1 cellular context compared by ENCODE assay signal in the genomic region with DNA sequence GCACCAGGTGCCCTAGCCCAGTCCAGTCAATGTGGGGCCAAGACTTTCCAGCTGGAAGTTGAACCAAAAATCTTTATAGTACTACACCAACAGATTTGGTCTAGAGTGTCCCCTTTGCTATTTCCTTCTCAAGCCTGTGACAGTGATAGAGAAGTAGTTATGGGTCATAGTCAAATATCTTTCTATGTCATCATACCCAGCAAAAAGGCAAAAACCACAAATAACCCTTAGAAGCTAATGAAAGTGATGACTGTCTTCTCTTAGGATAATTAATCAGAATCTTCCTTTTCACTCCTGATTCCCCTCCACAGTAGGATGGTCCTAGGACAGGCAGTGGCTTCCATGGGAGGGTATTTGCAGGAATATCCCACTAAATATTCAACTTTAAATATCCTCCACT.
TF ChIP-seq lines count a peak whose summit lies in the region.

No MANE protein-coding gene starts in this region.

TF ChIP-seq in IMR-90, 13 proteins besides CTCF, POLR2A, EP300 and RAD21 (continued from another document):
- TF ChIP-seq SMC3 (IDR thresholded peaks at IDR 0.05; ENCODE audit: low read depth, low read length), result no peak
- TF ChIP-seq, protein P1, sequence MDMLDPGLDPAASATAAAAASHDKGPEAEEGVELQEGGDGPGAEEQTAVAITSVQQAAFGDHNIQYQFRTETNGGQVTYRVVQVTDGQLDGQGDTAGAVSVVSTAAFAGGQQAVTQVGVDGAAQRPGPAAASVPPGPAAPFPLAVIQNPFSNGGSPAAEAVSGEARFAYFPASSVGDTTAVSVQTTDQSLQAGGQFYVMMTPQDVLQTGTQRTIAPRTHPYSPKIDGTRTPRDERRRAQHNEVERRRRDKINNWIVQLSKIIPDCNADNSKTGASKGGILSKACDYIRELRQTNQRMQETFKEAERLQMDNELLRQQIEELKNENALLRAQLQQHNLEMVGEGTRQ (IDR thresholded peaks at IDR 0.05; ENCODE audit: low read depth, low read length), result no peak
- no peak for TF ChIP-seq CEBPB (IDR thresholded peaks at IDR 0.05; ENCODE audit: low read depth, low read length)
- no peak for TF ChIP-seq MXI1 (IDR thresholded peaks at IDR 0.05; ENCODE audit: borderline replicate concordance, low read depth, low read length)
- no peak for TF ChIP-seq CHD1 (IDR thresholded peaks at IDR 0.05; ENCODE audit: low read depth, low read length)
- no peak for TF ChIP-seq MAFK (IDR thresholded peaks at IDR 0.05; ENCODE audit: low read depth, low read length)
- TF ChIP-seq FOS (IDR thresholded peaks at IDR 0.05; ENCODE audit: low read depth, low read length), result no peak
- TF ChIP-seq BHLHE40 (IDR thresholded peaks at IDR 0.05; ENCODE audit: low read depth, low read length), result no peak
- no peak for TF ChIP-seq RFX5 (IDR thresholded peaks at IDR 0.05; ENCODE audit: low read depth, low read length)
